ENCODE assay signal across 8 cellular contexts in genomic region chr5:95727764-95728191, GRCh38. TPM values are rescaled to one million over a fixed set of nuclear protein-coding genes. Genes with fewer than 3 reads are reported as not detected.
DNase-seq lines count a peak whose midpoint lies in the region; ATAC-seq and TF ChIP-seq lines count a peak whose summit lies in the region.

No MANE protein-coding gene starts in this region.

- no peak overlapping the region for H3K4ac ChIP-seq in trophoblast cell (ENCODE audit: low read depth, low read length)

- in situ Hi-C loops in Panc1 (cut with HindIII; ENCODE audit: low pct_unique_long_range_greater_than_20kb, low sequenced_read_pairs): no loop called here
- in situ Hi-C loops in brain microvascular endothelial cell (cut with HindIII; ENCODE audit: low pct_ligation_motif_present, low sequenced_read_pairs): no loop called here

- H3K18ac ChIP-seq in trophoblast cell (ENCODE audit: low read length): no peak overlapping the region

- H3K27me3 Mint-ChIP-seq in CD8-positive, alpha-beta T cell (ENCODE audit: low read depth): peaks cover 26% of the 10 kb centered on the region

- H3K4me1 Mint-ChIP-seq in CD8-positive, alpha-beta T cell (ENCODE audit: low read depth): peaks cover 15% of the 10 kb centered on the region

- no peak overlapping the region for H3K14ac ChIP-seq in trophoblast cell (ENCODE audit: low read length)

- H3K79me1 ChIP-seq in trophoblast cell (ENCODE audit: low read length): peaks cover 24% of the 10 kb centered on the region

- no peak overlapping the region for H2AFZ ChIP-seq in trophoblast cell (ENCODE audit: insufficient read depth, low read length, poor library complexity)

- H2AK5ac ChIP-seq in trophoblast cell (ENCODE audit: low read length): no peak overlapping the region

- WGBS in trophoblast cell (ENCODE audit: extremely low coverage, insufficient coverage, insufficient read length): no CpG with 5 or more reads among the region's 2 CpGs

- no peaks in the 10 kb centered on the region for H3K9me3 ChIP-seq in Panc1 (ENCODE audit: control insufficient read depth, insufficient read depth, low read depth, low read length)
- H3K9me3 ChIP-seq in trophoblast cell (ENCODE audit: insufficient read depth, low read depth, low read length): no peaks in the 10 kb centered on the region
- H3K9me3 ChIP-seq in CD8-positive, alpha-beta T cell (ENCODE audit: low read length): no peaks in the 10 kb centered on the region

- H3K36me3 Mint-ChIP-seq in CD8-positive, alpha-beta T cell: no peaks in the 10 kb centered on the region

- ATAC-seq in GM19023 (IDR thresholded peaks at IDR 0.05; ENCODE audit: unreplicated experiment) (peak; percentile 30), HG03159 (IDR thresholded peaks at IDR 0.05; ENCODE audit: unreplicated experiment) (peak; percentile 52), Panc1 (no peak)
- ATAC-seq in CD8-positive, alpha-beta T cell: no peak

- H3K23ac ChIP-seq in trophoblast cell (ENCODE audit: low read length): no peak overlapping the region

- BruUV-seq in Panc1 (replicated peaks; lab: Mats Ljungman, UMichigan): no TSS peak

- H2BK5ac ChIP-seq in trophoblast cell (ENCODE audit: low read depth, low read length, poor library complexity): peak overlapping the region; percentile 39

- no peak overlapping the region for H2BK12ac ChIP-seq in trophoblast cell (ENCODE audit: low read length)

- H4K91ac ChIP-seq in trophoblast cell (ENCODE audit: low read depth, low read length): no peak overlapping the region

- no peak overlapping the region for H2BK120ac ChIP-seq in trophoblast cell (ENCODE audit: insufficient read depth, low read length, poor library complexity)

- POLR2A ChIA-PET in Panc1 (lab: Charles Lee): interaction anchor here (0.6 kb wide), 1 partner anchor 18 kb away, joined by 5 read pairs; no protein-coding TSS in a partner anchor
- POLR2A ChIA-PET in CD8-positive, alpha-beta T cell (lab: Charles Lee): interaction anchor here (0.5 kb wide), 1 partner anchor 100 kb away, joined by 3 read pairs; no protein-coding TSS in a partner anchor

- H3K4me3 ChIP-seq in Panc1 (ENCODE audit: low read depth in 2 of 2, low read length in 2 of 2) (no peak overlapping the region), trophoblast cell (ENCODE audit: low read depth, low read length) (no peak overlapping the region), brain microvascular endothelial cell (ENCODE audit: low read depth, low read length) (no peak overlapping the region)
- no peak overlapping the region for H3K4me3 ChIP-seq in CD8-positive, alpha-beta T cell (ENCODE audit: low read depth, low read length)

- CTCF ChIA-PET in Panc1 (lab: Charles Lee): no interaction called here
- CTCF ChIA-PET in CD8-positive, alpha-beta T cell (lab: Charles Lee): no interaction called here

- H3K27me3 ChIP-seq in Panc1 (ENCODE audit: control insufficient read depth, insufficient read depth, low read length): no peaks in the 10 kb centered on the region
- H3K27me3 ChIP-seq in trophoblast cell (ENCODE audit: insufficient read depth, low read length): no peaks in the 10 kb centered on the region
- H3K27me3 ChIP-seq in CD8-positive, alpha-beta T cell (ENCODE audit: insufficient read depth, low read length): peaks cover 12% of the 10 kb centered on the region
- H3K27me3 ChIP-seq in brain microvascular endothelial cell (replicated peaks): no peaks in the 10 kb centered on the region

- no peak overlapping the region for H3K9ac ChIP-seq in trophoblast cell (ENCODE audit: low read length)

- H3K36me3 ChIP-seq in Panc1 (ENCODE audit: control insufficient read depth, insufficient read depth, low read length): no peaks in the 10 kb centered on the region; the same call in 1 of the 2 replicates
- H3K36me3 ChIP-seq in trophoblast cell (ENCODE audit: control insufficient read depth in 1 of 2, insufficient read depth in 2 of 2, low read length in 2 of 2): peaks cover 0 to 5% of the 10 kb centered on the region in 2 experiments
- H3K36me3 ChIP-seq in CD8-positive, alpha-beta T cell (ENCODE audit: insufficient read depth, low read length): no peaks in the 10 kb centered on the region
- no peaks in the 10 kb centered on the region for H3K36me3 ChIP-seq in brain microvascular endothelial cell (replicated peaks)

- H4K8ac ChIP-seq in trophoblast cell (ENCODE audit: low read depth, low read length): no peak overlapping the region

- no peak overlapping the region for H3K4me3 Mint-ChIP-seq in CD8-positive, alpha-beta T cell

- H3K27ac ChIP-seq in Panc1 (ENCODE audit: low read length) (peak overlapping the region; percentile 98), trophoblast cell (ENCODE audit: low read depth, low read length) (peak overlapping the region; percentile 82), brain microvascular endothelial cell (no peak overlapping the region)
- H3K27ac ChIP-seq in CD8-positive, alpha-beta T cell (ENCODE audit: low read depth, low read length): no peak overlapping the region

- H3K27ac Mint-ChIP-seq in CD8-positive, alpha-beta T cell: no peak overlapping the region

- H3K79me2 ChIP-seq in trophoblast cell (ENCODE audit: control insufficient read depth, insufficient read depth, low read length, poor library complexity): peaks cover 11% of the 10 kb centered on the region

- H3K4me2 ChIP-seq in trophoblast cell (ENCODE audit: low read length): peak overlapping the region; percentile 9

- DNase-seq in Panc1 (ENCODE audit: low read depth, low spot score): no peak
- peak; percentile 69 to 91 for DNase-seq in trophoblast cell
- DNase-seq in CD8-positive, alpha-beta T cell: no peak
- DNase-seq in KG1 (lab: John Stamatoyannopoulos, UW): no peak
- DNase-seq in brain microvascular endothelial cell: no peak
- no peak for DNase-seq in activated CD4-positive, alpha-beta T cell treated with anti-CD3 and anti-CD28 coated beads, Interleukin-2, amount 50 U/mL, for 48 hours

- H3K4me1 ChIP-seq in Panc1 (ENCODE audit: control insufficient read depth, insufficient read depth, low read length): peaks cover 47% of the 10 kb centered on the region
- peaks cover 3 to 13% of the 10 kb centered on the region in 2 experiments for H3K4me1 ChIP-seq in trophoblast cell (ENCODE audit: control insufficient read depth in 1 of 2, insufficient read depth in 2 of 2, low read length in 2 of 2)
- H3K4me1 ChIP-seq in CD8-positive, alpha-beta T cell (ENCODE audit: insufficient read depth, low read length): peaks cover 10% of the 10 kb centered on the region

- H4K12ac ChIP-seq in trophoblast cell (ENCODE audit: low read depth, low read length): no peak overlapping the region

- H3K9me3 Mint-ChIP-seq in CD8-positive, alpha-beta T cell: no peaks in the 10 kb centered on the region

- intact Hi-C loops in Panc1 (cut with micrococcal nuclease; ENCODE audit: unreplicated experiment): no loop called here
- intact Hi-C loops in CD8-positive, alpha-beta T cell (cut with DNase I, micrococcal nuclease): no loop called here

- TF ChIP-seq CTCF in Panc1 (IDR thresholded peaks at IDR 0.05): no peak
- no peak for TF ChIP-seq CTCF in CD8-positive, alpha-beta T cell (IDR thresholded peaks at IDR 0.05)
- no peak for TF ChIP-seq CTCF in brain microvascular endothelial cell (IDR thresholded peaks at IDR 0.05; ENCODE audit: low read depth, low read length, missing control alignments)

RNA-seq across cellular contexts. Expression of gene RHOBTB3, which starts 3.4 kb away (rescaled TPM):
- 95.2 TPM for total RNA-seq in Panc1 (2021; ENCODE audit: unreplicated experiment)
- 56.2 TPM for polyA plus RNA-seq in Panc1 (2012; ENCODE audit: insufficient read length)
- 333 and 351 TPM in 2 replicates for polyA plus RNA-seq in trophoblast cell (2013)
- total RNA-seq in CD8-positive, alpha-beta T cell: under 1 TPM; 0.17 to 0.46 TPM

RNA-seq across cellular contexts. Expression of gene SPATA9, which starts 45.0 kb away (rescaled TPM):
- 0.15 TPM for total RNA-seq in Panc1 (2021; ENCODE audit: unreplicated experiment)
- polyA plus RNA-seq in Panc1 (2012; ENCODE audit: insufficient read length): 0.12 TPM
- polyA plus RNA-seq in trophoblast cell (2013): 0.50 and 0.51 TPM in 2 replicates
- not detected for total RNA-seq in CD8-positive, alpha-beta T cell

Comparison
In these comparisons a context has a peak if more than half of its experiments do, and no peak if none do; other contexts are left out.
1. ATAC-seq: peak in GM19023 (single experiment) and HG03159 (single experiment); none in Panc1 (single experiment) and CD8-positive, alpha-beta T cell (single experiment).
2. DNase-seq: peak in trophoblast cell (2 of 2); none in Panc1 (single experiment), CD8-positive, alpha-beta T cell (0 of 7), KG1 (single experiment), brain microvascular endothelial cell (single experiment) and activated CD4-positive, alpha-beta T cell treated with anti-CD3 and anti-CD28 coated beads, Interleukin-2, amount 50 U/mL, for 48 hours (0 of 2).
3. H3K27ac ChIP-seq: peak in Panc1 (single experiment) and trophoblast cell (single experiment); none in CD8-positive, alpha-beta T cell (single experiment) and brain microvascular endothelial cell (single experiment).
4. RNA of gene RHOBTB3, which starts 3.4 kb away (total RNA-seq): 95.2 TPM in Panc1 (single experiment); 0.17 to 0.46 TPM in CD8-positive, alpha-beta T cell; every median in the first group is over 10 times any median in the second.